In genomic region chr14:60777856-60778578, GRCh38 we compare ENCODE assay signal across 12 cellular contexts. TPM values are rescaled to one million over a fixed set of nuclear protein-coding genes. Genes with fewer than 3 reads are reported as not detected.
DNase-seq lines count a peak whose midpoint lies in the region; ATAC-seq and TF ChIP-seq lines count a peak whose summit lies in the region.
"Had no signal": no experiment of that assay in that cellular context is flagged by ENCODE, and none has a peak within 500 bp of the region (broad histone marks: within the 10 kb centered on the region; RNA-seq: fewer than 3 reads in every experiment).

No MANE protein-coding gene starts in this region.

- no peaks in the 10 kb centered on the region for H3K27me3 ChIP-seq in WERI-Rb-1 (ENCODE audit: insufficient read depth, low read depth, severe bottlenecking)

- no peak overlapping the region for H3K27ac ChIP-seq in WERI-Rb-1

- H3K9me3 Mint-ChIP-seq in activated naive CD4-positive, alpha-beta T cell treated with anti-CD3 and anti-CD28 coated beads for 36 hours = no peaks in the 10 kb centered on the region
- H3K9me3 Mint-ChIP-seq: nephron had no signal

- no peaks in the 10 kb centered on the region for H3K9me3 ChIP-seq in WERI-Rb-1 (ENCODE audit: severe bottlenecking)

- H3K27ac Mint-ChIP-seq in activated naive CD4-positive, alpha-beta T cell treated with anti-CD3 and anti-CD28 coated beads for 36 hours = no peak overlapping the region
- H3K27ac Mint-ChIP-seq: nephron, T-helper 17 cell had no signal

- peaks cover 16% of the 10 kb centered on the region for H3K4me1 Mint-ChIP-seq in activated naive CD4-positive, alpha-beta T cell treated with anti-CD3 and anti-CD28 coated beads for 36 hours (ENCODE audit: low read depth)
- H3K4me1 Mint-ChIP-seq: nephron had no signal

- TF ChIP-seq CTCF in AG10803 (conservative IDR thresholded peaks at IDR 0.05; ENCODE audit: low read length) (no peak), omental fat pad (IDR thresholded peaks at IDR 0.05) (no peak), WERI-Rb-1 (IDR thresholded peaks at IDR 0.05; ENCODE audit: low read depth, low read length) (no peak)

- H3K36me3 ChIP-seq in WERI-Rb-1 = no peaks in the 10 kb centered on the region

- peak; percentile 87 for ATAC-seq in omental fat pad (ENCODE audit: low FRiP score)
- ATAC-seq: T-helper 17 cell had no signal

- intact Hi-C loops in activated naive CD4-positive, alpha-beta T cell treated with anti-CD3 and anti-CD28 coated beads for 36 hours (cut with micrococcal nuclease) = no loop called here

- H3K4me3 ChIP-seq in AG10803 (ENCODE audit: low read length) (no peak overlapping the region), WERI-Rb-1 (ENCODE audit: low read depth, low read length) (no peak overlapping the region)

- no peaks in the 10 kb centered on the region for H3K27me3 Mint-ChIP-seq in activated naive CD4-positive, alpha-beta T cell treated with anti-CD3 and anti-CD28 coated beads for 36 hours (ENCODE audit: low read depth)
- H3K27me3 Mint-ChIP-seq: T-helper 17 cell had no signal

- CTCF ChIA-PET in activated naive CD4-positive, alpha-beta T cell treated with anti-CD3 and anti-CD28 coated beads for 36 hours (lab: Charles Lee) = no interaction called here

- peak; percentile 94 for DNase-seq in AG10803 (ENCODE audit: low read depth)
- DNase-seq in NCI-H226 = peak; percentile 85
- DNase-seq in dermis blood vessel endothelial cell = peak; percentile 11
- DNase-seq in omental fat pad (ENCODE audit: low spot score) = no peak
- DNase-seq in WERI-Rb-1 = no peak
- DNase-seq in NCI-H2196 (lab: John Stamatoyannopoulos, UW; ENCODE audit: unreplicated experiment) = no peak
- no peak for DNase-seq in activated naive CD4-positive, alpha-beta T cell treated with anti-CD3 and anti-CD28 coated beads for 36 hours
- no peak for DNase-seq in activated T-cell treated with anti-CD3 and anti-CD28 coated beads for 4 hours
- DNase-seq: GOT3, NCI-H1694 treated with DMSO at 0.1 percent for 48 hours, T-helper 17 cell had no signal

- peaks cover 2% of the 10 kb centered on the region for H3K36me3 Mint-ChIP-seq in activated naive CD4-positive, alpha-beta T cell treated with anti-CD3 and anti-CD28 coated beads for 36 hours (ENCODE audit: low read depth)

- H3K4me3 Mint-ChIP-seq in activated naive CD4-positive, alpha-beta T cell treated with anti-CD3 and anti-CD28 coated beads for 36 hours = no peak overlapping the region
- H3K4me3 Mint-ChIP-seq: nephron, T-helper 17 cell had no signal

RNA-seq across cellular contexts. Expression of gene MNAT1, which starts 43.5 kb away (rescaled TPM):
- 52.6 and 59.6 TPM in 2 replicates for total RNA-seq in dermis blood vessel endothelial cell
- total RNA-seq in omental fat pad = 10 to 100 TPM; 20.4 to 35.4 (median 31.3) TPM
- total RNA-seq in activated naive CD4-positive, alpha-beta T cell treated with anti-CD3 and anti-CD28 coated beads for 36 hours = 10 to 100 TPM; 44.0 to 44.2 TPM

RNA-seq across cellular contexts. Expression of gene SIX4, which starts 53.9 kb away (rescaled TPM):
- total RNA-seq in dermis blood vessel endothelial cell = 0.51 and 1.0 TPM in 2 replicates
- total RNA-seq in omental fat pad = 10 to 100 TPM in 1 of 4 donors, 1 to 10 TPM in 2, under 1 TPM in 1; 0.95 to 13.4 (median 3.0) TPM
- not detected for total RNA-seq in activated naive CD4-positive, alpha-beta T cell treated with anti-CD3 and anti-CD28 coated beads for 36 hours
- total RNA-seq: T-helper 17 cell had no signal

Comparison
In these comparisons a context has a peak if more than half of its experiments do, and no peak if none do; other contexts are left out.
1. DNase-seq: peak in AG10803 (single experiment), NCI-H226 (single experiment) and dermis blood vessel endothelial cell (single experiment); none in omental fat pad (single experiment), WERI-Rb-1 (single experiment), NCI-H2196 (single experiment), activated naive CD4-positive, alpha-beta T cell treated with anti-CD3 and anti-CD28 coated beads for 36 hours (single experiment) and activated T-cell treated with anti-CD3 and anti-CD28 coated beads for 4 hours (single experiment).